ENCODE assay signal across 11 cellular contexts in the genomic region with DNA sequence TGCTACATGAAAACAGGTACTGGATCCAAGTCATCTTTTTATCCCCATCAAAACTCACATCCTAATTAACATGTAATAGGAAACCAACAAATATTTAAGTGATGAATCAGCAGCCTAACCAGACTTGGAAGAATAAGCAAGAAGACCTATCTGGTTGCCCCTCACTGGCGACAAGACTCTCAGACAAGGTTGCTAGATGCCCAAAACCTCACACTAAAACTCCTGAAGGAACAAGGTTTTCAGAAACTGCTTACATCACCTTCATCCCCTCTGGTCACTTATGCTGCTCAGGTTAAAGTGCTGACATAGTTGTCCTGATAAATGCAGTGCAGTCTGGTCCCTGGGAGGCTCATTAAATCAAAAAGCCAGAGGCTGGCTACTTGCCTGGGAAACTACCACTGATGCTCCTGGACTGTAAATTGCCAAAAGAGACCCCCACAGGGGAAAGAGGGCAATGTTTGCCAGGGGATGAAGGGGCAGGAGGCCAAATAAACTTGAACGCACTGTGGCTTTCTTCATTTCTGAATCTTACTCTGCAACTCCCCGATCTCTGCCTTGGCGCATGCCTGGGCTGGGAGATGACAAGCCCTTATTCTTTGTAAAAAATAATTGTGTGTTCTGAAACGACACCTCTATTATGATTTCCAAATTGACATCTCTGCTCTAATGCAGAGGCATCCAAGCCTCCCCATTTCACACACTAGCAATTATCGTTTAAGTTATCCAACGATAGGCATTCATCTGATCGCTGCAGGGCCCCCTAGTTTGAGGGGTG.
DNase-seq lines count a peak whose midpoint lies in the region; ATAC-seq and TF ChIP-seq lines count a peak whose summit lies in the region.
"Had no signal": no experiment of that assay in that cellular context is flagged by ENCODE, and none has a peak within 500 bp of the region (broad histone marks: within the 10 kb centered on the region; RNA-seq: fewer than 3 reads in every experiment).

No MANE protein-coding gene starts in this region.

- H3K9me3 Mint-ChIP-seq in activated CD4-positive, alpha-beta T cell treated with anti-CD3 and anti-CD28 coated beads, Interleukin-2, amount 10 ng/mL, durations not matched to agents 24 days and 14 days, result no peaks in the 10 kb centered on the region
- H3K9me3 Mint-ChIP-seq: T-helper 1 cell treated with Interleukin-12 subunit alpha and Interleukin-12 subunit beta and Interleukin-4 antibody, amounts not matched to agents 30 μg/mL and 1 μg/mL, for 36 hours had no signal

- H3K9ac ChIP-seq in HCT116 (ENCODE audit: low read length), result no peak overlapping the region
- H3K9ac ChIP-seq: parathyroid adenoma had no signal

- H3K27me3 Mint-ChIP-seq in activated CD4-positive, alpha-beta T cell treated with anti-CD3 and anti-CD28 coated beads, Interleukin-2, amount 10 ng/mL, durations not matched to agents 24 days and 14 days, result no peaks in the 10 kb centered on the region

- H3K4me3 ChIP-seq in HCT116 (replicated peaks in 1 of 2; ENCODE audit: low read depth in 1 of 2, low read length in 2 of 2), result no peak overlapping the region
- no peak overlapping the region for H3K4me3 ChIP-seq in fibroblast of pulmonary artery (replicated peaks; ENCODE audit: low read depth, low read length)

- no peak overlapping the region for H3K4me3 Mint-ChIP-seq in activated CD4-positive, alpha-beta T cell treated with anti-CD3 and anti-CD28 coated beads, Interleukin-2, amount 10 ng/mL, durations not matched to agents 24 days and 14 days
- H3K4me3 Mint-ChIP-seq: T-helper 1 cell treated with Interleukin-12 subunit alpha and Interleukin-12 subunit beta and Interleukin-4 antibody, amounts not matched to agents 30 μg/mL and 1 μg/mL, for 36 hours had no signal

- H3K4me1 ChIP-seq in HCT116 (ENCODE audit: control insufficient read depth in 1 of 2, insufficient read depth in 2 of 2, low read length in 2 of 2), result peaks cover 22 to 29% of the 10 kb centered on the region in 2 experiments
- H3K4me1 ChIP-seq: parathyroid adenoma had no signal

- peak; percentile 86 for DNase-seq in A172 (ENCODE audit: low spot score)
- DNase-seq in HCT116 (ENCODE audit: low read depth, low spot score), result no peak
- peak; percentile 46 for DNase-seq in SW480 (ENCODE audit: low spot score)
- peak; percentile 59 for DNase-seq in fibroblast of pulmonary artery (ENCODE audit: low read depth)
- DNase-seq in activated CD4-positive, alpha-beta T cell treated with anti-CD3 and anti-CD28 coated beads, Interleukin-2, amount 10 ng/mL, durations not matched to agents 24 days and 14 days, result no peak
- no peak for DNase-seq in globus pallidus (ENCODE audit: low spot score)
- DNase-seq in GDM1 (lab: John Stamatoyannopoulos, UW), result no peak
- DNase-seq: cortex of kidney had no signal

- TF ChIP-seq CTCF in HCT116 (IDR thresholded peaks at IDR 0.05 in 2 of 3, conservative IDR thresholded peaks at IDR 0.05 in 1 of 3; ENCODE audit: borderline replicate concordance in 1 of 3, insufficient read depth in 1 of 3, low read depth in 2 of 3, low read length in 2 of 3) (no peak), fibroblast of pulmonary artery (IDR thresholded peaks at IDR 0.05; ENCODE audit: low read length, missing control alignments) (no peak)

- H3K79me2 ChIP-seq in HCT116 (ENCODE audit: insufficient read depth, low read length), result peaks cover 71% of the 10 kb centered on the region

- no peak for TF ChIP-seq POLR2A in HCT116 (IDR thresholded peaks at IDR 0.05; ENCODE audit: borderline replicate concordance, extremely low read depth, insufficient read depth, insufficient read length)

- TF ChIP-seq RAD21 in HCT116 (IDR thresholded peaks at IDR 0.05; ENCODE audit: low read depth), result no peak

- ATAC-seq in HCT116, result peak; percentile 32; the same call in 1 of the 2 replicates
- no peak for ATAC-seq in HG03378 (IDR thresholded peaks at IDR 0.05; ENCODE audit: unreplicated experiment)

- H3K36me3 ChIP-seq in HCT116 (ENCODE audit: control insufficient read depth in 1 of 2, insufficient read depth in 2 of 2, low read length in 2 of 2), result no peaks in the 10 kb centered on the region

- H3K9me2 ChIP-seq in HCT116 (ENCODE audit: insufficient read depth), result no peaks in the 10 kb centered on the region

- peaks cover 4% of the 10 kb centered on the region for H3K4me1 Mint-ChIP-seq in activated CD4-positive, alpha-beta T cell treated with anti-CD3 and anti-CD28 coated beads, Interleukin-2, amount 10 ng/mL, durations not matched to agents 24 days and 14 days

- peaks cover 4% of the 10 kb centered on the region for H3K36me3 Mint-ChIP-seq in activated CD4-positive, alpha-beta T cell treated with anti-CD3 and anti-CD28 coated beads, Interleukin-2, amount 10 ng/mL, durations not matched to agents 24 days and 14 days (ENCODE audit: low read depth)

- intact Hi-C loops in HCT116 (cut with micrococcal nuclease), result no loop called here
- intact Hi-C loops in activated CD4-positive, alpha-beta T cell treated with anti-CD3 and anti-CD28 coated beads, Interleukin-2, amount 10 ng/mL, durations not matched to agents 24 days and 14 days (cut with micrococcal nuclease), result no loop called here

- RAD21 ChIA-PET in HCT116 (lab: Charles Lee; ENCODE audit: low non-redundant PET in 1 of 2, low total read pairs in 2 of 2, uncharacterized antibody in 2 of 2, unreplicated experiment in 2 of 2), result no interaction called here

- H3K9me3 ChIP-seq in HCT116 (ENCODE audit: control insufficient read depth in 1 of 2, insufficient read depth in 1 of 2, low read depth in 1 of 2, low read length in 2 of 2), result no peaks in the 10 kb centered on the region

- H3K27ac Mint-ChIP-seq in activated CD4-positive, alpha-beta T cell treated with anti-CD3 and anti-CD28 coated beads, Interleukin-2, amount 10 ng/mL, durations not matched to agents 24 days and 14 days, result no peak overlapping the region
- H3K27ac Mint-ChIP-seq: T-helper 1 cell treated with Interleukin-12 subunit alpha and Interleukin-12 subunit beta and Interleukin-4 antibody, amounts not matched to agents 30 μg/mL and 1 μg/mL, for 36 hours had no signal

- H3K27me3 ChIP-seq in HCT116 (ENCODE audit: insufficient read depth, low read length), result no peaks in the 10 kb centered on the region

- POLR2A ChIA-PET in HCT116 (lab: Charles Lee), result no interaction called here

- CTCF ChIA-PET in HCT116 (lab: Charles Lee), result interaction anchor here (1.0 kb wide), 1 partner anchor 8 kb away, joined by 4 read pairs; no protein-coding TSS in a partner anchor

- peak overlapping the region; percentile 51 for H3K4me2 ChIP-seq in HCT116 (ENCODE audit: low read length)

- no TSS peak for BruUV-seq in HCT116 (replicated peaks; lab: Mats Ljungman, UMichigan)

- H3K27ac ChIP-seq in HCT116 (ENCODE audit: low read depth, low read length), result peak overlapping the region; percentile 2; the same call in 1 of the 2 replicates
- H3K27ac ChIP-seq: parathyroid adenoma had no signal

- peaks cover 4% of the 10 kb centered on the region; the same call in 1 of the 2 replicates for H4K20me1 ChIP-seq in HCT116 (ENCODE audit: insufficient read depth)

- H2AFZ ChIP-seq in HCT116 (ENCODE audit: low read depth, low read length, poor library complexity, severe bottlenecking), result no peak overlapping the region
- H2AFZ ChIP-seq: parathyroid adenoma had no signal

TF ChIP-seq in HCT116, 20 proteins besides CTCF, POLR2A, EP300 and RAD21:
- TF ChIP-seq JUND (IDR thresholded peaks at IDR 0.05), result 0 out of 2 replicates have a peak, but pooled peaks have one; percentile 22
- no peak for TF ChIP-seq SP1 (IDR thresholded peaks at IDR 0.05; ENCODE audit: low read depth)
TF ChIP-seq in HCT116: peak in this region for 1.

Comparison
In these comparisons a context has a peak if more than half of its experiments do, and no peak if none do; other contexts are left out.
1. DNase-seq: peak in A172 (single experiment), SW480 (single experiment) and fibroblast of pulmonary artery (single experiment); none in HCT116 (single experiment), activated CD4-positive, alpha-beta T cell treated with anti-CD3 and anti-CD28 coated beads, Interleukin-2, amount 10 ng/mL, durations not matched to agents 24 days and 14 days (single experiment), globus pallidus (single experiment) and GDM1 (single experiment).